ENCODE assay signal across 17 cellular contexts in the genomic region with DNA sequence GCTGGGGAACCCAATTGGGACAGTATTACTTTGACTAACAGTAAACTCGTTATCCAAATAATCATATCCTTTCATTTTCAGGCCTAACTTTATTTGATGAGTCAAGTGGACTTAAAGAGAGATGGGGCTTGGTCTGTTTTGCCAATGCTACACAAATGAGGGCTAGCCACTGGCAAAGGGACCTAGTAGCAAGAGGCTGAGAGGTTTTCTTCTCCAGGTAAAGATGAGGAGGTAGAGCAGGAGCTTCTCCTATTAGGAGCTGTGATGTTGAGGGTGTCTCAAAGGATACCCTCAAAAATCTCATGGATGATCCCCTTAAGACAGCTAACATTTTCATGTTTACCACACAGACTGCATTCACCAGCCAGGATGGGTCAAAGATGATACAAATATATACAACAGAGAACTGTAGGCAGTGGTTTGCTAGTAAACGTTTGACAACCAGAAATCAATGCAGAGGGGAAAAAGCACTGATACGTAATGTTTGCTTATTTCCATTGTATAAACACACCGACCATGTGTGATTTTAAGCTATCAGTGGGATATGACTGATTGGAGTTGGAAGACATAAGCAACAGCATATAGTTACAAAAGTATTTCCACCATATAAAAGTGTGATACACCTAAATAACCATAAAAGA.
DNase-seq lines count a peak whose midpoint lies in the region; ATAC-seq, FAIRE-seq and TF ChIP-seq lines count a peak whose summit lies in the region.
"Had no signal": no experiment of that assay in that cellular context is flagged by ENCODE, and none has a peak within 500 bp of the region (broad histone marks: within the 10 kb centered on the region; RNA-seq: fewer than 3 reads in every experiment).

No MANE protein-coding gene starts in this region.

- peak overlapping the region; percentile 38; the same call in 1 of the 2 replicates for H3K9ac ChIP-seq in HepG2 (ENCODE audit: insufficient read depth, low read depth, low read length)
- H3K9ac ChIP-seq: BLaER1 treated with 17β-estradiol and CSF1 and Interleukin-3, amounts not matched to agents 10 nM and 100 nM had no signal

- no peaks in the 10 kb centered on the region for H3K27me3 ChIP-seq in HepG2 (ENCODE audit: control insufficient read depth in 1 of 2, insufficient read depth in 2 of 2, low read length in 2 of 2)
- H3K27me3 ChIP-seq: BLaER1 treated with 17β-estradiol and CSF1 and Interleukin-3, amounts not matched to agents 10 nM and 100 nM had no signal

- H3K9me3 ChIP-seq in HepG2 (ENCODE audit: low read length): no peaks in the 10 kb centered on the region
- H3K9me3 ChIP-seq: BLaER1 treated with 17β-estradiol and CSF1 and Interleukin-3, amounts not matched to agents 10 nM and 100 nM had no signal

- H3K79me2 ChIP-seq in HepG2 (ENCODE audit: insufficient read depth, low read length): peaks cover 7% of the 10 kb centered on the region

- ATAC-seq in HepG2 (peak; percentile 99), GM19324 (IDR thresholded peaks at IDR 0.05; ENCODE audit: low FRiP score, unreplicated experiment) (no peak), GM18870 (IDR thresholded peaks at IDR 0.05; ENCODE audit: unreplicated experiment) (no peak)
- ATAC-seq: CD8-positive, alpha-beta T cell; HCT116 had no signal

- no peaks in the 10 kb centered on the region for H4K20me1 ChIP-seq in HepG2 (ENCODE audit: insufficient read depth, low read length)
- H4K20me1 ChIP-seq: BLaER1 treated with 17β-estradiol and CSF1 and Interleukin-3, amounts not matched to agents 10 nM and 100 nM had no signal

- H3K4me2 ChIP-seq in HepG2 (ENCODE audit: low read depth, low read length): peak overlapping the region; percentile 63
- H3K4me2 ChIP-seq: BLaER1 treated with 17β-estradiol and CSF1 and Interleukin-3, amounts not matched to agents 10 nM and 100 nM had no signal

- H2AFZ ChIP-seq in HepG2 (ENCODE audit: low read length): no peak overlapping the region

- TSS peak; percentile 63 for BruUV-seq in HepG2 (replicated peaks; lab: Mats Ljungman, UMichigan)

- no peak for TF ChIP-seq RAD21 in HepG2 (CRISPR knock-in tag; IDR thresholded peaks at IDR 0.05)

- no peak overlapping the region for H3K4me3 ChIP-seq in HepG2 (replicated peaks in 1 of 3; ENCODE audit: insufficient read depth in 1 of 3, low read depth in 2 of 3, low read length in 3 of 3)
- H3K4me3 ChIP-seq: BLaER1 treated with 17β-estradiol and CSF1 and Interleukin-3, amounts not matched to agents 10 nM and 100 nM had no signal

- FAIRE-seq in HepG2 (lab: Jason Lieb, UNC): peak; percentile 66
- FAIRE-seq: G401.6, GM12891, GM18507 had no signal

- intact Hi-C loops in HepG2 (cut with micrococcal nuclease; ENCODE audit: unreplicated experiment): no loop called here

- H3K36me3 ChIP-seq in HepG2 (replicated peaks in 1 of 2; ENCODE audit: control insufficient read depth in 1 of 2, insufficient read depth in 2 of 2, low read length in 2 of 2): no peaks in the 10 kb centered on the region
- H3K36me3 ChIP-seq: BLaER1 treated with 17β-estradiol and CSF1 and Interleukin-3, amounts not matched to agents 10 nM and 100 nM had no signal

- CTCF ChIA-PET in HepG2 (lab: Yijun Ruan, JAX; ENCODE audit: low intra/inter-chr PET ratio, low total read pairs): no interaction called here

- H3K4me1 ChIP-seq in HepG2 (ENCODE audit: insufficient read depth, low read length): peaks cover 68% of the 10 kb centered on the region
- H3K4me1 ChIP-seq: BLaER1 treated with 17β-estradiol and CSF1 and Interleukin-3, amounts not matched to agents 10 nM and 100 nM had no signal

- DNase-seq in DMS53 treated with DMSO at 0.1 percent for 48 hours (lab: John Stamatoyannopoulos, UW; ENCODE audit: unreplicated experiment) (peak; percentile 16), NCI-H748 treated with DMSO at 0.1 percent for 48 hours (lab: John Stamatoyannopoulos, UW) (peak; percentile 14), HepG2 (ENCODE audit: low spot score) (peak; percentile 84), NCI-H128 (lab: John Stamatoyannopoulos, UW; ENCODE audit: unreplicated experiment) (no peak)
- DNase-seq: Calu3; CD8-positive, alpha-beta T cell; GOT3; H7; HFFc6 had no signal

- POLR2A ChIA-PET in HepG2 (lab: Yijun Ruan, JAX): interaction anchor here (1.3 to 1.7 kb wide), 3 partner anchors 9 to 154 kb away, joined by 4 to 17 read pairs (median 7); partner anchors contain the start of gene IBTK

- TF ChIP-seq EP300 in HepG2 (IDR thresholded peaks at IDR 0.05; ENCODE audit: low read depth in 2 of 2, low read length in 2 of 2) (peak in 1 of 2 experiments; percentile 89; a peak in 2 of 4 replicates), HepG2 (CRISPR knock-in tag; IDR thresholded peaks at IDR 0.05; ENCODE audit: borderline replicate concordance) (peak; percentile 58; the same call in 1 of the 2 replicates)

- peak overlapping the region; percentile 72 for H3K27ac ChIP-seq in HepG2 (ENCODE audit: extremely low read length, insufficient read depth, low read length)
- H3K27ac ChIP-seq: BLaER1 treated with 17β-estradiol and CSF1 and Interleukin-3, amounts not matched to agents 10 nM and 100 nM; HL-60 had no signal

- TF ChIP-seq POLR2A in HepG2 (IDR thresholded peaks at IDR 0.05; ENCODE audit: insufficient read depth in 1 of 2, low read depth in 2 of 2, low read length in 2 of 2): no peak

- WGBS in HepG2 (ENCODE audit: low lambda C conversion rate): 18% methylated on average over 4 of the region's 4 CpGs

- in situ Hi-C loops in HepG2 (cut with HindIII; ENCODE audit: extremely low pct_ligation_motif_present, low pct_unique_long_range_greater_than_20kb): no loop called here

- no peak for TF ChIP-seq CTCF in HepG2 (CRISPR knock-in tag; IDR thresholded peaks at IDR 0.05)

TF ChIP-seq in HepG2, 621 proteins besides CTCF, POLR2A, EP300 and RAD21 (continues in another document):
- TF ChIP-seq KDM3A (CRISPR knock-in tag; IDR thresholded peaks at IDR 0.05; ENCODE audit: low read depth): 0 out of 2 replicates have a peak, but pooled peaks have one; percentile 21
- no peak for TF ChIP-seq SYNCRIP (IDR thresholded peaks at IDR 0.05; ENCODE audit: insufficient read depth, low read depth, low read length)
- TF ChIP-seq SMC3 (IDR thresholded peaks at IDR 0.05; ENCODE audit: low read length): no peak
- TF ChIP-seq, protein P1, sequence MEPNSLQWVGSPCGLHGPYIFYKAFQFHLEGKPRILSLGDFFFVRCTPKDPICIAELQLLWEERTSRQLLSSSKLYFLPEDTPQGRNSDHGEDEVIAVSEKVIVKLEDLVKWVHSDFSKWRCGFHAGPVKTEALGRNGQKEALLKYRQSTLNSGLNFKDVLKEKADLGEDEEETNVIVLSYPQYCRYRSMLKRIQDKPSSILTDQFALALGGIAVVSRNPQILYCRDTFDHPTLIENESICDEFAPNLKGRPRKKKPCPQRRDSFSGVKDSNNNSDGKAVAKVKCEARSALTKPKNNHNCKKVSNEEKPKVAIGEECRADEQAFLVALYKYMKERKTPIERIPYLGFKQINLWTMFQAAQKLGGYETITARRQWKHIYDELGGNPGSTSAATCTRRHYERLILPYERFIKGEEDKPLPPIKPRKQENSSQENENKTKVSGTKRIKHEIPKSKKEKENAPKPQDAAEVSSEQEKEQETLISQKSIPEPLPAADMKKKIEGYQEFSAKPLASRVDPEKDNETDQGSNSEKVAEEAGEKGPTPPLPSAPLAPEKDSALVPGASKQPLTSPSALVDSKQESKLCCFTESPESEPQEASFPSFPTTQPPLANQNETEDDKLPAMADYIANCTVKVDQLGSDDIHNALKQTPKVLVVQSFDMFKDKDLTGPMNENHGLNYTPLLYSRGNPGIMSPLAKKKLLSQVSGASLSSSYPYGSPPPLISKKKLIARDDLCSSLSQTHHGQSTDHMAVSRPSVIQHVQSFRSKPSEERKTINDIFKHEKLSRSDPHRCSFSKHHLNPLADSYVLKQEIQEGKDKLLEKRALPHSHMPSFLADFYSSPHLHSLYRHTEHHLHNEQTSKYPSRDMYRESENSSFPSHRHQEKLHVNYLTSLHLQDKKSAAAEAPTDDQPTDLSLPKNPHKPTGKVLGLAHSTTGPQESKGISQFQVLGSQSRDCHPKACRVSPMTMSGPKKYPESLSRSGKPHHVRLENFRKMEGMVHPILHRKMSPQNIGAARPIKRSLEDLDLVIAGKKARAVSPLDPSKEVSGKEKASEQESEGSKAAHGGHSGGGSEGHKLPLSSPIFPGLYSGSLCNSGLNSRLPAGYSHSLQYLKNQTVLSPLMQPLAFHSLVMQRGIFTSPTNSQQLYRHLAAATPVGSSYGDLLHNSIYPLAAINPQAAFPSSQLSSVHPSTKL (CRISPR knock-in tag; IDR thresholded peaks at IDR 0.05): peak; percentile 92
- TF ChIP-seq BHLHE40 (IDR thresholded peaks at IDR 0.05; ENCODE audit: low read length): no peak
- TF ChIP-seq TAF1 (CRISPR knock-in tag; IDR thresholded peaks at IDR 0.05): no peak
- no peak for TF ChIP-seq NR1H2 (CRISPR knock-in tag; IDR thresholded peaks at IDR 0.05; ENCODE audit: borderline replicate concordance, low read depth)
- no peak for TF ChIP-seq ZNF232 (CRISPR knock-in tag; IDR thresholded peaks at IDR 0.05; ENCODE audit: borderline replicate concordance)
- no peak for TF ChIP-seq ZNF784 (CRISPR knock-in tag; IDR thresholded peaks at IDR 0.05; ENCODE audit: borderline replicate concordance)
- TF ChIP-seq CHD4 (IDR thresholded peaks at IDR 0.05; ENCODE audit: borderline replicate concordance, low read length): no peak
- TF ChIP-seq TGIF2 (CRISPR knock-in tag; IDR thresholded peaks at IDR 0.05): no peak
- no peak for TF ChIP-seq DR1 (CRISPR knock-in tag; IDR thresholded peaks at IDR 0.05)
- peak; percentile 48; the same call in 1 of the 2 replicates for TF ChIP-seq ZNF12 (CRISPR knock-in tag; IDR thresholded peaks at IDR 0.05)
- no peak for TF ChIP-seq RBAK (CRISPR knock-in tag; IDR thresholded peaks at IDR 0.05)
- TF ChIP-seq BCL6 (CRISPR knock-in tag; IDR thresholded peaks at IDR 0.05): peak; percentile 80
- peak; percentile 61 for TF ChIP-seq ELF3 (CRISPR knock-in tag; IDR thresholded peaks at IDR 0.05)
- TF ChIP-seq ZNF550 (CRISPR knock-in tag; IDR thresholded peaks at IDR 0.05; ENCODE audit: borderline replicate concordance): no peak
- TF ChIP-seq ZNF790 (CRISPR knock-in tag; IDR thresholded peaks at IDR 0.05; ENCODE audit: borderline replicate concordance): no peak
- no peak for TF ChIP-seq ZNF24 (IDR thresholded peaks at IDR 0.05)
- TF ChIP-seq ERF (CRISPR knock-in tag; IDR thresholded peaks at IDR 0.05): peak; percentile 65; the same call in 1 of the 2 replicates
- TF ChIP-seq AGO2 (optimal IDR thresholded peaks at IDR 0.05; ENCODE audit: low read depth, low read length): no peak
